In genomic region chr6:157615411-157615763, GRCh38 we compare ENCODE assay signal across 13 cellular contexts.
DNase-seq lines count a peak whose midpoint lies in the region; ATAC-seq and TF ChIP-seq lines count a peak whose summit lies in the region.
"Had no signal": no experiment of that assay in that cellular context is flagged by ENCODE, and none has a peak within 500 bp of the region (broad histone marks: within the 10 kb centered on the region; RNA-seq: fewer than 3 reads in every experiment).

No MANE protein-coding gene starts in this region.

- CTCF ChIA-PET in IMR-90 (lab: Yijun Ruan, JAX): interaction anchor here (0.9 to 2.4 kb wide), 2 partner anchors 120 to 301 kb away, joined by 4 to 9 read pairs; no protein-coding TSS in a partner anchor
- CTCF ChIA-PET in WTC11 (lab: Charles Lee): interaction anchor here (0.6 to 2.5 kb wide), 6 partner anchors 51 to 300 kb away, joined by 3 to 16 read pairs (median 4); no protein-coding TSS in a partner anchor

- intact Hi-C loops in IMR-90 (cut with micrococcal nuclease): no loop called here
- intact Hi-C loops in right lobe of liver (cut with DNase I): no loop called here

- no peak overlapping the region for H2AFZ ChIP-seq in IMR-90 (replicated peaks; ENCODE audit: low read length, poor library complexity)

- H3K18ac ChIP-seq in IMR-90 (ENCODE audit: low read depth, low read length): no peak overlapping the region; the same call in 1 of the 2 replicates

- H2BK5ac ChIP-seq in IMR-90 (ENCODE audit: low read depth, low read length, poor library complexity, severe bottlenecking): no peak overlapping the region

- H3K9me1 ChIP-seq in IMR-90 (ENCODE audit: insufficient read depth, low read length): peaks cover 6% of the 10 kb centered on the region; the same call in 1 of the 2 replicates

- no peaks in the 10 kb centered on the region for H3K27me3 ChIP-seq in BE2C
- no peaks in the 10 kb centered on the region for H3K27me3 ChIP-seq in IMR-90 (ENCODE audit: control insufficient read depth, insufficient read depth, low read length)
- H3K27me3 ChIP-seq in right lobe of liver: no peaks in the 10 kb centered on the region
- H3K27me3 ChIP-seq: SJSA1 had no signal

- H2BK20ac ChIP-seq in IMR-90 (ENCODE audit: low read depth, low read length): no peak overlapping the region

- peak; percentile 34; the same call in 1 of the 2 replicates for TF ChIP-seq CTCF in BE2C (IDR thresholded peaks at IDR 0.05; ENCODE audit: low read depth, low read length)
- TF ChIP-seq CTCF in IMR-90 (conservative IDR thresholded peaks at IDR 0.05; ENCODE audit: low read depth, low read length): 0 out of 2 replicates have a peak, but pooled peaks have one; percentile 15
- no peak for TF ChIP-seq CTCF in WTC11 (IDR thresholded peaks at IDR 0.05)
- peak in 1 of 4 donors; percentile 5 for TF ChIP-seq CTCF in right lobe of liver (IDR thresholded peaks at IDR 0.05)

- H3K27ac ChIP-seq in IMR-90 (ENCODE audit: insufficient read depth, low read length) (no peak overlapping the region), right lobe of liver (no peak overlapping the region)
- H3K27ac ChIP-seq: SJSA1 had no signal

- peaks cover 23% of the 10 kb centered on the region for H3K4me1 Mint-ChIP-seq in WTC11

- peak overlapping the region; percentile 27; the same call in 1 of the 2 replicates for H2AK5ac ChIP-seq in IMR-90 (ENCODE audit: low read depth, low read length)

- no peak overlapping the region for H4K5ac ChIP-seq in IMR-90 (ENCODE audit: low read depth, low read length)

- dilution Hi-C loops in IMR-90 (cut with HindIII; ENCODE audit: low sequenced_read_pairs, unreplicated experiment): no loop called here

- H3K79me1 ChIP-seq in IMR-90 (ENCODE audit: low read depth in 1 of 2, low read length in 2 of 2): no peaks in the 10 kb centered on the region

- TF ChIP-seq POLR2A in IMR-90 (IDR thresholded peaks at IDR 0.05; ENCODE audit: low read depth, low read length): no peak
- TF ChIP-seq POLR2A in right lobe of liver (IDR thresholded peaks at IDR 0.05): no peak

- in situ Hi-C loops in IMR-90 (cut with MboI; ENCODE audit: low sequenced_read_pairs): no loop called here

- H3K4ac ChIP-seq in IMR-90 (ENCODE audit: low read depth, low read length): peak overlapping the region; percentile 2; the same call in 1 of the 2 replicates

- peaks cover 9% of the 10 kb centered on the region for H3K36me3 Mint-ChIP-seq in WTC11

- peaks cover 9% of the 10 kb centered on the region for H3K9me3 Mint-ChIP-seq in WTC11

- no peak overlapping the region for H3K9ac ChIP-seq in IMR-90 (ENCODE audit: low read depth, low read length)

- no peak overlapping the region for H4K91ac ChIP-seq in IMR-90 (ENCODE audit: insufficient read depth, low read depth, low read length)

- H3K27me3 Mint-ChIP-seq in WTC11 (ENCODE audit: low read depth): no peaks in the 10 kb centered on the region

- H4K8ac ChIP-seq in IMR-90 (ENCODE audit: low read depth in 2 of 2, low read length in 2 of 2): no peak overlapping the region; a peak in 1 of 4 replicates

- WGBS in IMR-90 (ENCODE audit: extremely low coverage in 2 of 2, insufficient read length in 1 of 2), 2 experiments: 100% methylated on average over 1 of the region's 5 CpGs; no CpG with 5 or more reads in 1 of the 2 experiments
- 37% methylated on average over 4 of the region's 5 CpGs for WGBS in right lobe of liver (ENCODE audit: insufficient coverage, low coverage, low lambda C conversion rate, missing lambda C conversion rate)

- POLR2A ChIA-PET in IMR-90 (lab: Charles Lee; ENCODE audit: unreplicated experiment): no interaction called here
- POLR2A ChIA-PET in WTC11 (lab: Charles Lee): no interaction called here

- H4K20me1 ChIP-seq in IMR-90 (ENCODE audit: insufficient read depth, low read length): no peaks in the 10 kb centered on the region

- no peak overlapping the region for H2AK9ac ChIP-seq in IMR-90 (replicated peaks; ENCODE audit: low read depth, low read length, poor library complexity)

- H2BK120ac ChIP-seq in IMR-90 (ENCODE audit: low read depth, low read length): no peak overlapping the region

- H3K4me3 Mint-ChIP-seq in WTC11: no peak overlapping the region

- H3K23ac ChIP-seq in IMR-90 (ENCODE audit: low read depth, low read length): no peak overlapping the region

- H3K4me3 ChIP-seq in BE2C (ENCODE audit: low read depth, low read length) (no peak overlapping the region), IMR-90 (ENCODE audit: insufficient read depth, low read depth, low read length) (no peak overlapping the region), right lobe of liver (no peak overlapping the region)
- H3K4me3 ChIP-seq: SJSA1 had no signal

- no peaks in the 10 kb centered on the region for H3K9me3 ChIP-seq in BE2C
- H3K9me3 ChIP-seq in IMR-90 (ENCODE audit: control insufficient read depth, insufficient read depth, low read length): no peaks in the 10 kb centered on the region
- H3K9me3 ChIP-seq in right lobe of liver: no peaks in the 10 kb centered on the region
- H3K9me3 ChIP-seq: SJSA1 had no signal

- H3K27ac Mint-ChIP-seq in WTC11: 0 out of 2 replicates have a peak overlapping the region, but pooled peaks have one; percentile 30

- no peaks in the 10 kb centered on the region for H3K4me1 ChIP-seq in BE2C
- peaks cover 22% of the 10 kb centered on the region for H3K4me1 ChIP-seq in IMR-90 (ENCODE audit: control insufficient read depth, insufficient read depth, low read length)
- no peaks in the 10 kb centered on the region for H3K4me1 ChIP-seq in right lobe of liver

- H3K36me3 ChIP-seq in BE2C (no peaks in the 10 kb centered on the region), IMR-90 (ENCODE audit: control insufficient read depth, insufficient read depth, low read length) (no peaks in the 10 kb centered on the region), right lobe of liver (no peaks in the 10 kb centered on the region)
- H3K36me3 ChIP-seq: SJSA1 had no signal

- DNase-seq in BE2C (no peak), IMR-90 (no peak), WTC11 (ENCODE audit: low spot score) (no peak), right lobe of liver (no peak), DMS79 (lab: John Stamatoyannopoulos, UW) (no peak), epidermal melanocyte (ENCODE audit: insufficient read length, low spot score) (no peak), HT-29 (ENCODE audit: low spot score) (no peak)
- DNase-seq: GOT3; mesendoderm; NCI-H1930; stimulated activated CD8-positive, alpha-beta memory T cell treated with anti-CD3 and anti-CD28 coated beads, Interleukin-4, amount 100 ng/mL, for 48 hours had no signal

- BruUV-seq in IMR-90 (replicated peaks; lab: Mats Ljungman, UMichigan): no TSS peak

- ATAC-seq in IMR-90 (ENCODE audit: low read depth) (no peak), WTC11 (no peak; the same call in none of the 2 replicates), right lobe of liver (peak in 3 of 4 donors; percentile 11 to 56 (median 36)), GM21825 (IDR thresholded peaks at IDR 0.05; ENCODE audit: unreplicated experiment) (no peak)

- H3K56ac ChIP-seq in IMR-90 (ENCODE audit: extremely low read depth, insufficient read depth, low read length): no peak overlapping the region

- H2BK15ac ChIP-seq in IMR-90 (ENCODE audit: low read depth, low read length): no peak overlapping the region

- TF ChIP-seq RAD21 in IMR-90 (IDR thresholded peaks at IDR 0.05; ENCODE audit: low read length): no peak

- H3K4me2 ChIP-seq in IMR-90 (ENCODE audit: low read depth, low read length): no peak overlapping the region

- H3K14ac ChIP-seq in IMR-90 (replicated peaks; ENCODE audit: low read depth, low read length): no peak overlapping the region

TF ChIP-seq in IMR-90, 13 proteins besides CTCF, POLR2A, EP300 and RAD21 (continues in another document):
- no peak for TF ChIP-seq CEBPB (IDR thresholded peaks at IDR 0.05; ENCODE audit: low read depth, low read length)
- TF ChIP-seq FOS (IDR thresholded peaks at IDR 0.05; ENCODE audit: low read depth, low read length): no peak
- TF ChIP-seq ELK1 (IDR thresholded peaks at IDR 0.05; ENCODE audit: borderline replicate concordance, low read depth, low read length): no peak
- TF ChIP-seq RFX5 (IDR thresholded peaks at IDR 0.05; ENCODE audit: low read depth, low read length): no peak
- no peak for TF ChIP-seq NFE2L2 (IDR thresholded peaks at IDR 0.05; ENCODE audit: low read depth, low read length)
- TF ChIP-seq MXI1 (IDR thresholded peaks at IDR 0.05; ENCODE audit: borderline replicate concordance, low read depth, low read length): no peak
- TF ChIP-seq CHD1 (IDR thresholded peaks at IDR 0.05; ENCODE audit: low read depth, low read length): no peak
- TF ChIP-seq RCOR1 (IDR thresholded peaks at IDR 0.05; ENCODE audit: insufficient replicate concordance, low read length): no peak

TF ChIP-seq in WTC11, 78 proteins besides CTCF, POLR2A, EP300 and RAD21 (continues in another document):
- TF ChIP-seq ZBTB43 (CRISPR knock-in tag; IDR thresholded peaks at IDR 0.05) (no peak), ATF3 (CRISPR knock-in tag; conservative IDR thresholded peaks at IDR 0.05) (no peak), FOXP1 (CRISPR knock-in tag; IDR thresholded peaks at IDR 0.05; ENCODE audit: borderline replicate concordance) (no peak), GABPB1 (CRISPR knock-in tag; IDR thresholded peaks at IDR 0.05) (no peak), TCF7 (CRISPR knock-in tag; IDR thresholded peaks at IDR 0.05; ENCODE audit: low read depth) (no peak), HMGA2 (CRISPR knock-in tag; IDR thresholded peaks at IDR 0.05) (no peak)

Comparison
In these comparisons a context has a peak if more than half of its experiments do, and no peak if none do; other contexts are left out.
1. ATAC-seq: peak in right lobe of liver (3 of 4); none in IMR-90 (single experiment), WTC11 (single experiment) and GM21825 (single experiment).